In the genomic region with DNA sequence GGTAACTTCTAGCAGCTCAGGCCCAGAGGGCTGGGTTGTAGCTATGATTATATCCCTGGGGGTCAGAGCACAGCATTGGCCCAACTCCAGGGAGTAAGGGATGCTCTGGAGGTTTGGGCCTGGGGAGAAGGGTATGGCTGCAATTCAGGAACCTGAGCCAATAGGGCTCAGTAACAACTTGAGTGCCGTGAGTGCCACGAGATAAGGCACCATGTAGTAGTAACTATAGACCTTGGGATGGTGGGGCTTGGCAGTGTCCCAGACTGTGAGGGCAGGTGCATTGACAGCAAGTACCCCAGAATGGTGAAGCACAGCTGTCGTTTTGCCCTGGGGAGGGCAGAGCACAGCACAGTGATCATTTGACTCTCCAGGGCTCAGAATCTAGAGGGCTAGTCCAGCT, we compare ENCODE assay signal across 20 cellular contexts. TPM values are rescaled to one million over a fixed set of nuclear protein-coding genes. Genes with fewer than 3 reads are reported as not detected.
DNase-seq lines count a peak whose midpoint lies in the region; ATAC-seq, FAIRE-seq and TF ChIP-seq lines count a peak whose summit lies in the region.
"Had no signal": no experiment of that assay in that cellular context is flagged by ENCODE, and none has a peak within 500 bp of the region (broad histone marks: within the 10 kb centered on the region; RNA-seq: fewer than 3 reads in every experiment).

No MANE protein-coding gene starts in this region.

- H3K27ac Mint-ChIP-seq in CD8-positive, alpha-beta memory T cell, result no peak overlapping the region
- H3K27ac Mint-ChIP-seq: CD4-positive, alpha-beta T cell; GM23338; H9 had no signal

- H3K4me3 ChIP-seq in left ventricle myocardium inferior, result no peak overlapping the region
- H3K4me3 ChIP-seq in K562, result no peak overlapping the region
- no peak overlapping the region for H3K4me3 ChIP-seq in trophoblast cell (ENCODE audit: low read depth, low read length)
- H3K4me3 ChIP-seq in CD8-positive, alpha-beta memory T cell (ENCODE audit: low read length), result no peak overlapping the region
- H3K4me3 ChIP-seq: BLaER1 treated with 17β-estradiol and CSF1 and Interleukin-3, amounts not matched to agents 10 nM and 100 nM; GM23338 had no signal

- no peaks in the 10 kb centered on the region for H3K79me1 ChIP-seq in trophoblast cell (ENCODE audit: low read length)

- CTCF ChIA-PET in K562 (lab: Yijun Ruan, JAX; ENCODE audit: low intra/inter-chr PET ratio), result no interaction called here
- CTCF ChIA-PET in CD8-positive, alpha-beta memory T cell (lab: Charles Lee), result no interaction called here

- WGBS in K562 (ENCODE audit: insufficient coverage, low coverage, missing lambda C conversion rate), result 0% methylated on average over 3 of the region's 3 CpGs
- WGBS in trophoblast cell (ENCODE audit: extremely low coverage, insufficient coverage, insufficient read length), result no CpG with 5 or more reads among the region's 3 CpGs

- no peak overlapping the region for H2AFZ ChIP-seq in K562 (ENCODE audit: low read depth, low read length)
- H2AFZ ChIP-seq in trophoblast cell (ENCODE audit: insufficient read depth, low read length, poor library complexity), result no peak overlapping the region
- H2AFZ ChIP-seq: GM23338 had no signal

- peaks cover 0 to 3% (median 2%) of the 10 kb centered on the region in 3 donors for H3K36me3 Mint-ChIP-seq in CD8-positive, alpha-beta memory T cell

- H2BK120ac ChIP-seq in trophoblast cell (ENCODE audit: insufficient read depth, low read length, poor library complexity), result no peak overlapping the region

- POLR2A ChIA-PET in K562 (lab: Yijun Ruan, JAX), result interaction anchor here (1.0 kb wide), 1 partner anchor 15 kb away, joined by 4 read pairs; no protein-coding TSS in a partner anchor
- POLR2A ChIA-PET in CD8-positive, alpha-beta memory T cell (lab: Charles Lee), result no interaction called here

- H3K36me3 ChIP-seq in left ventricle myocardium inferior (no peaks in the 10 kb centered on the region), K562 (ENCODE audit: control insufficient read depth, insufficient read depth, low read length) (no peaks in the 10 kb centered on the region), trophoblast cell (ENCODE audit: control insufficient read depth in 1 of 2, insufficient read depth in 2 of 2, low read length in 2 of 2) (no peaks in the 10 kb centered on the region)
- H3K36me3 ChIP-seq in CD8-positive, alpha-beta memory T cell (ENCODE audit: insufficient read depth, low read length), result no peaks in the 10 kb centered on the region
- H3K36me3 ChIP-seq: BLaER1 treated with 17β-estradiol and CSF1 and Interleukin-3, amounts not matched to agents 10 nM and 100 nM had no signal

- H4K91ac ChIP-seq in trophoblast cell (ENCODE audit: low read depth, low read length), result no peak overlapping the region

- no peaks in the 10 kb centered on the region for H3K79me2 ChIP-seq in K562 (ENCODE audit: control insufficient read depth, insufficient read depth, low read length)
- H3K79me2 ChIP-seq in trophoblast cell (ENCODE audit: control insufficient read depth, insufficient read depth, low read length, poor library complexity), result no peaks in the 10 kb centered on the region

- DNase-seq in Right ventricle myocardium inferior (ENCODE audit: missing footprints) (no peak), left ventricle myocardium inferior (no peak), NCI-H1105 (lab: John Stamatoyannopoulos, UW) (peak; percentile 10), K562 (ENCODE audit: extremely low read depth in 1 of 4, low spot score in 3 of 4) (no peak), trophoblast cell (no peak), amniotic stem cell (lab: John Stamatoyannopoulos, UW) (no peak)
- DNase-seq in CD8-positive, alpha-beta memory T cell, result no peak
- DNase-seq: ACHN; CD4-positive, alpha-beta T cell; COR-L47; DMS153; DMS79 treated with DMSO at 0.1 percent for 48 hours; EL; H9 had no signal

- TF ChIP-seq POLR2A in K562 (conservative IDR thresholded peaks at IDR 0.05), result no peak

- H3K9me1 ChIP-seq in K562 (ENCODE audit: control insufficient read depth, insufficient read depth, low read length), result no peaks in the 10 kb centered on the region

- peak; percentile 63 for ATAC-seq in Right ventricle myocardium inferior
- peak; percentile 25; the same call in 2 of the 3 replicates for ATAC-seq in K562
- ATAC-seq in GM21576 (IDR thresholded peaks at IDR 0.05; ENCODE audit: unreplicated experiment), result no peak
- ATAC-seq: GM23338 had no signal

- no peak for FAIRE-seq in K562 (lab: Jason Lieb, UNC)
- FAIRE-seq: D721Med, G401.6, GM12891 had no signal

- H4K20me1 ChIP-seq in K562 (replicated peaks; ENCODE audit: control insufficient read depth, insufficient read depth, low read length), result no peaks in the 10 kb centered on the region
- H4K20me1 ChIP-seq: BLaER1 treated with 17β-estradiol and CSF1 and Interleukin-3, amounts not matched to agents 10 nM and 100 nM had no signal

- no peak overlapping the region for H2AK5ac ChIP-seq in trophoblast cell (ENCODE audit: low read length)

- H3K4me2 ChIP-seq in K562 (ENCODE audit: insufficient read depth, low read length) (no peak overlapping the region), trophoblast cell (ENCODE audit: low read length) (no peak overlapping the region)
- H3K4me2 ChIP-seq: BLaER1 treated with 17β-estradiol and CSF1 and Interleukin-3, amounts not matched to agents 10 nM and 100 nM; GM23338 had no signal

- in situ Hi-C loops in K562 (cut with MboI), result no loop called here

- H3K18ac ChIP-seq in trophoblast cell (ENCODE audit: low read length), result no peak overlapping the region

- H3K4me1 ChIP-seq in left ventricle myocardium inferior (no peaks in the 10 kb centered on the region), K562 (replicated peaks in 1 of 2; ENCODE audit: control insufficient read depth in 2 of 2, insufficient read depth in 2 of 2, low read length in 2 of 2) (no peaks in the 10 kb centered on the region), trophoblast cell (ENCODE audit: control insufficient read depth in 1 of 2, insufficient read depth in 2 of 2, low read length in 2 of 2) (no peaks in the 10 kb centered on the region)
- H3K4me1 ChIP-seq in CD8-positive, alpha-beta memory T cell (ENCODE audit: insufficient read depth, low read length), result no peaks in the 10 kb centered on the region
- H3K4me1 ChIP-seq: BLaER1 treated with 17β-estradiol and CSF1 and Interleukin-3, amounts not matched to agents 10 nM and 100 nM had no signal

- H3K9me3 ChIP-seq in left ventricle myocardium inferior (replicated peaks) (peaks cover 27% of the 10 kb centered on the region), K562 (replicated peaks; ENCODE audit: control insufficient read depth, insufficient read depth, low read depth, low read length) (no peaks in the 10 kb centered on the region), trophoblast cell (ENCODE audit: insufficient read depth, low read depth, low read length) (no peaks in the 10 kb centered on the region)
- peaks cover 3% of the 10 kb centered on the region for H3K9me3 ChIP-seq in CD8-positive, alpha-beta memory T cell (ENCODE audit: low read length)

- H3K4me3 Mint-ChIP-seq in CD8-positive, alpha-beta memory T cell, result no peak overlapping the region
- H3K4me3 Mint-ChIP-seq: CD4-positive, alpha-beta T cell; GM23338; H9 had no signal

- no peak overlapping the region for H4K12ac ChIP-seq in trophoblast cell (ENCODE audit: low read depth, low read length)

- TF ChIP-seq RAD21 in K562 (CRISPR knock-in tag; conservative IDR thresholded peaks at IDR 0.05 in 1 of 2, IDR thresholded peaks at IDR 0.05 in 1 of 2), result no peak

- H2BK12ac ChIP-seq in trophoblast cell (ENCODE audit: low read length), result no peak overlapping the region

- no peaks in the 10 kb centered on the region for H3K4me1 Mint-ChIP-seq in CD8-positive, alpha-beta memory T cell

- no peak overlapping the region for H4K8ac ChIP-seq in trophoblast cell (ENCODE audit: low read depth, low read length)

- H3K27me3 ChIP-seq in left ventricle myocardium inferior (ENCODE audit: low read depth) (no peaks in the 10 kb centered on the region), K562 (ENCODE audit: control insufficient read depth in 2 of 2, insufficient read depth in 2 of 2, low read length in 2 of 2) (peaks cover 0 to 14% of the 10 kb centered on the region in 2 experiments; a peak in 1 of 5 replicates), trophoblast cell (ENCODE audit: insufficient read depth, low read length) (no peaks in the 10 kb centered on the region)
- no peaks in the 10 kb centered on the region for H3K27me3 ChIP-seq in CD8-positive, alpha-beta memory T cell (ENCODE audit: insufficient read depth, low read length, poor library complexity, severe bottlenecking)
- H3K27me3 ChIP-seq: BLaER1 treated with 17β-estradiol and CSF1 and Interleukin-3, amounts not matched to agents 10 nM and 100 nM had no signal

- no peak for TF ChIP-seq EP300 in K562 (IDR thresholded peaks at IDR 0.05; ENCODE audit: low read length)

- H3K14ac ChIP-seq in trophoblast cell (ENCODE audit: low read length), result no peak overlapping the region

- intact Hi-C loops in Right ventricle myocardium inferior (cut with DNase I), result no loop called here
- intact Hi-C loops in left ventricle myocardium inferior (cut with micrococcal nuclease), result no loop called here
- intact Hi-C loops in K562 (cut with micrococcal nuclease), result no loop called here

- no peak overlapping the region for H3K27ac ChIP-seq in left ventricle myocardium inferior (replicated peaks)
- H3K27ac ChIP-seq in K562 (ENCODE audit: extremely low read depth, low read depth, low read length), result no peak overlapping the region
- H3K27ac ChIP-seq in trophoblast cell (ENCODE audit: low read depth, low read length), result no peak overlapping the region
- H3K27ac ChIP-seq in CD8-positive, alpha-beta memory T cell (ENCODE audit: low read depth, low read length), result no peak overlapping the region
- H3K27ac ChIP-seq: BLaER1 treated with 17β-estradiol and CSF1 and Interleukin-3, amounts not matched to agents 10 nM and 100 nM had no signal

- H3K23ac ChIP-seq in trophoblast cell (ENCODE audit: low read length), result peak overlapping the region; percentile 13

- no peak overlapping the region for H3K9ac ChIP-seq in K562 (ENCODE audit: insufficient read depth in 1 of 2, low read depth in 2 of 2, low read length in 2 of 2)
- no peak overlapping the region for H3K9ac ChIP-seq in trophoblast cell (ENCODE audit: low read length)
- H3K9ac ChIP-seq: BLaER1 treated with 17β-estradiol and CSF1 and Interleukin-3, amounts not matched to agents 10 nM and 100 nM had no signal

- no TSS peak for BruUV-seq in K562 (replicated peaks; lab: Mats Ljungman, UMichigan)

- TF ChIP-seq CTCF in left ventricle myocardium inferior (IDR thresholded peaks at IDR 0.05; ENCODE audit: borderline replicate concordance) (no peak), K562 (IDR thresholded peaks at IDR 0.05 in 2 of 3, conservative IDR thresholded peaks at IDR 0.05 in 1 of 3; ENCODE audit: insufficient read depth in 2 of 3, low read depth in 1 of 3, low read length in 3 of 3) (no peak)

- peaks cover 3 to 9% (median 7%) of the 10 kb centered on the region in 5 donors for H3K9me3 Mint-ChIP-seq in CD8-positive, alpha-beta memory T cell

- peaks cover 3 to 4% of the 10 kb centered on the region in 2 donors for H3K27me3 Mint-ChIP-seq in CD8-positive, alpha-beta memory T cell
- H3K27me3 Mint-ChIP-seq: CD4-positive, alpha-beta T cell had no signal

- H3K4ac ChIP-seq in trophoblast cell (ENCODE audit: low read depth, low read length), result no peak overlapping the region

- H2BK5ac ChIP-seq in trophoblast cell (ENCODE audit: low read depth, low read length, poor library complexity), result no peak overlapping the region

RNA-seq across cellular contexts. Expression of a gene that starts 45.1 kb away (rescaled TPM):
- total RNA-seq in Right ventricle myocardium inferior (0.70 TPM), left ventricle myocardium inferior (0.71 TPM), K562 (2014; rRNA removed) (0.73 and 1.6 TPM in 2 replicates), K562 (2014; rRNA removed; fragmentation: Illumina TruSeq; extraction: Trizol) (2.1 and 2.4 TPM in 2 replicates), K562 (2015; rRNA removed; fragmentation: Illumina TruSeq; extraction: Trizol) (1.3 and 1.4 TPM in 2 replicates), K562 (2021) (1.2 and 2.0 TPM in 2 replicates)
- 1.9 and 3.1 TPM in 2 replicates for total RNA-seq in K562 (2011; cell fraction: chromatin; rRNA removed; ENCODE audit: low replicate concordance)
- total RNA-seq in K562 (2011; cell fraction: nucleolus; rRNA removed), result 2.2 and 3.2 TPM in 2 replicates
- total RNA-seq in K562 (2011; cell fraction: nucleoplasm; rRNA removed), result 2.9 and 4.5 TPM in 2 replicates
- polyA plus RNA-seq in K562 (2011; rRNA removed) (1.6 and 1.9 TPM in 2 replicates), K562 (2014; fragmentation: Illumina TruSeq; extraction: Trizol) (1.9 and 2.1 TPM in 2 replicates), K562 (2014; fragmentation: Nextera tagmentation; extraction: Ambion mirVana) (1 to 10 TPM; 2.0 to 2.3 TPM), K562 (2014; rRNA removed) (1.3 and 1.9 TPM in 2 replicates)
- polyA plus RNA-seq in K562 (2011; cell fraction: cytosol; rRNA removed), result 0.40 and 0.80 TPM in 2 replicates
- polyA plus RNA-seq in K562 (2011; cell fraction: nucleus; rRNA removed), result 0.50 and 0.84 TPM in 2 replicates
- 1.3 and 3.4 TPM in 2 replicates for polyA plus RNA-seq in K562 (2012)
- polyA minus RNA-seq in K562 (2011; rRNA and poly(A)+ RNA removed), result 1.7 and 3.0 TPM in 2 replicates
- 0.73 and 0.86 TPM in 2 replicates for polyA minus RNA-seq in K562 (2011; cell fraction: cytosol; rRNA and poly(A)+ RNA removed)
- 1.1 and 3.8 TPM in 2 replicates for polyA minus RNA-seq in K562 (2011; cell fraction: nucleus; rRNA and poly(A)+ RNA removed)
- polyA plus RNA-seq in trophoblast cell (2013), result 0.77 and 0.89 TPM in 2 replicates
- 1 to 10 TPM; 1.2 to 1.7 TPM for total RNA-seq in CD8-positive, alpha-beta memory T cell
- polyA plus RNA-seq in CD8-positive, alpha-beta memory T cell, result 0.87 TPM
